Comparison of ENCODE assay signal across 8 cellular contexts in genomic region chr14:96424104-96424989, GRCh38. TPM values are rescaled to one million over a fixed set of nuclear protein-coding genes. Genes with fewer than 3 reads are reported as not detected.
DNase-seq lines count a peak whose midpoint lies in the region; ATAC-seq and TF ChIP-seq lines count a peak whose summit lies in the region.

No MANE protein-coding gene starts in this region.

- no peaks in the 10 kb centered on the region for H3K9me3 ChIP-seq in vagina

- no peaks in the 10 kb centered on the region for H3K27me3 Mint-ChIP-seq in nephron (ENCODE audit: low read depth)

- H3K4me3 ChIP-seq in fibroblast of mammary gland (ENCODE audit: control insufficient read depth, low read depth, low read length) (peak overlapping the region; percentile 48), vagina (peak overlapping the region; percentile 36 to 45)

- TF ChIP-seq POLR2A in vagina (IDR thresholded peaks at IDR 0.05), result no peak

- H3K27ac Mint-ChIP-seq in nephron, result no peak overlapping the region

- DNase-seq in D341Med (ENCODE audit: low spot score) (peak; percentile 57), NCI-H748 treated with DMSO at 0.1 percent for 48 hours (lab: John Stamatoyannopoulos, UW) (peak; percentile 74), activated T-cell treated with anti-CD3 and anti-CD28 coated beads for 4 hours (peak; percentile 11), fibroblast of mammary gland (ENCODE audit: low read depth) (peak; percentile 82), vagina (ENCODE audit: extremely low spot score in 2 of 2) (no peak)

- no peaks in the 10 kb centered on the region for H3K36me3 ChIP-seq in vagina

- H3K4me1 ChIP-seq in vagina, result peaks cover 6% of the 10 kb centered on the region

- peaks cover 11% of the 10 kb centered on the region for H3K4me1 Mint-ChIP-seq in nephron

- peak; percentile 73 for TF ChIP-seq CTCF in fibroblast of mammary gland (conservative IDR thresholded peaks at IDR 0.05; ENCODE audit: control insufficient read depth, insufficient read depth, low read depth, low read length)
- peak; percentile 73 to 85 (median 75) for TF ChIP-seq CTCF in nephron (IDR thresholded peaks at IDR 0.05; ENCODE audit: unreplicated experiment in 3 of 3)
- peak; percentile 50 to 86 (median 85) for TF ChIP-seq CTCF in vagina (IDR thresholded peaks at IDR 0.05)

- no peak overlapping the region for H3K4me3 Mint-ChIP-seq in nephron

- peaks cover 1% of the 10 kb centered on the region for H3K9me3 Mint-ChIP-seq in nephron

- H3K27me3 ChIP-seq in vagina, result no peaks in the 10 kb centered on the region

- ATAC-seq in GM19397 (IDR thresholded peaks at IDR 0.05; ENCODE audit: unreplicated experiment), result peak; percentile 67
- peak; percentile 79 for ATAC-seq in HG03565 (IDR thresholded peaks at IDR 0.05; ENCODE audit: unreplicated experiment)

- intact Hi-C loops in vagina (cut with DNase I), result loop anchor here (10.0 kb wide), 1 partner anchor 130 kb away; no protein-coding TSS in a partner anchor

- no peaks in the 10 kb centered on the region for H3K36me3 Mint-ChIP-seq in nephron (ENCODE audit: low read depth)

- no peak overlapping the region for H3K27ac ChIP-seq in vagina

RNA-seq across cellular contexts. Expression of gene AK7, which starts 32.4 kb away (rescaled TPM):
- 2.0 TPM for total RNA-seq in vagina

Comparison
In these comparisons a context has a peak if more than half of its experiments do, and no peak if none do; other contexts are left out.
1. DNase-seq: peak in D341Med (single experiment), NCI-H748 treated with DMSO at 0.1 percent for 48 hours (single experiment), activated T-cell treated with anti-CD3 and anti-CD28 coated beads for 4 hours (single experiment) and fibroblast of mammary gland (single experiment); none in vagina (0 of 2).
2. Peak in every context shown above with its lines, with median percentiles within 50 percentile points of each other: CTCF ChIP-seq.